10 cellular contexts compared by ENCODE assay signal in genomic region chr11:128684582-128685382, GRCh38. TPM values are rescaled to one million over a fixed set of nuclear protein-coding genes. Genes with fewer than 3 reads are reported as not detected.
DNase-seq lines count a peak whose midpoint lies in the region; ATAC-seq and TF ChIP-seq lines count a peak whose summit lies in the region.
"Had no signal": no experiment of that assay in that cellular context is flagged by ENCODE, and none has a peak within 500 bp of the region (broad histone marks: within the 10 kb centered on the region; RNA-seq: fewer than 3 reads in every experiment).

No MANE protein-coding gene starts in this region.

- H3K27me3 ChIP-seq in stomach smooth muscle (ENCODE audit: control insufficient read depth in 1 of 2, insufficient read depth in 2 of 2, low read length in 2 of 2) = peaks cover 44 to 61% of the 10 kb centered on the region in 2 donors
- H3K27me3 ChIP-seq in uterus = peaks cover 9 to 40% of the 10 kb centered on the region in 2 donors

- peaks cover 26% of the 10 kb centered on the region for H3K27me3 Mint-ChIP-seq in activated naive CD4-positive, alpha-beta T cell treated with anti-CD3 and anti-CD28 coated beads for 36 hours (ENCODE audit: low read depth)
- peaks cover 6% of the 10 kb centered on the region for H3K27me3 Mint-ChIP-seq in activated naive CD8-positive, alpha-beta T cell

- no peaks in the 10 kb centered on the region for H3K36me3 Mint-ChIP-seq in activated naive CD4-positive, alpha-beta T cell treated with anti-CD3 and anti-CD28 coated beads for 36 hours (ENCODE audit: low read depth)
- H3K36me3 Mint-ChIP-seq in activated naive CD4-positive, alpha-beta T cell treated with anti-CD3 and anti-CD28 coated beads, Interleukin-2, amount 50 U/mL, for 72 hours = peaks cover 0 to 6% of the 10 kb centered on the region in 2 donors
- H3K36me3 Mint-ChIP-seq in activated naive CD8-positive, alpha-beta T cell = peaks cover 3% of the 10 kb centered on the region

- CTCF ChIA-PET in activated naive CD4-positive, alpha-beta T cell treated with anti-CD3 and anti-CD28 coated beads for 36 hours (lab: Charles Lee) = interaction anchor here (0.7 to 1.2 kb wide), 3 partner anchors 73 to 359 kb away, joined by 3 read pairs; no protein-coding TSS in a partner anchor

- TF ChIP-seq POLR2A in uterus (IDR thresholded peaks at IDR 0.05) = no peak

- no peak overlapping the region for H3K27ac ChIP-seq in stomach smooth muscle (ENCODE audit: low read length)
- no peak overlapping the region for H3K27ac ChIP-seq in uterus

- no peak for TF ChIP-seq CTCF in uterus (IDR thresholded peaks at IDR 0.05)

- H3K9me3 Mint-ChIP-seq in activated naive CD4-positive, alpha-beta T cell treated with anti-CD3 and anti-CD28 coated beads for 36 hours = no peaks in the 10 kb centered on the region
- H3K9me3 Mint-ChIP-seq in activated naive CD4-positive, alpha-beta T cell treated with anti-CD3 and anti-CD28 coated beads, Interleukin-2, amount 50 U/mL, for 72 hours = no peaks in the 10 kb centered on the region
- no peaks in the 10 kb centered on the region for H3K9me3 Mint-ChIP-seq in activated naive CD8-positive, alpha-beta T cell (ENCODE audit: low read depth)
- H3K9me3 Mint-ChIP-seq: activated T-helper 1 cell treated with anti-CD3 and anti-CD28 coated beads, Interleukin-12 subunit alpha, Interleukin-12 subunit beta, Interleukin-2, Interleukin-4 antibody, amounts not matched to agents 30 ng/mL and 10 ng/mL and 1 ng/mL, durations not matched to agents 14 hours and 24 hours and 36 hours had no signal

- DNase-seq in activated naive CD4-positive, alpha-beta T cell treated with anti-CD3 and anti-CD28 coated beads for 36 hours = no peak
- DNase-seq in activated naive CD4-positive, alpha-beta T cell treated with anti-CD3 and anti-CD28 coated beads, Interleukin-2, amount 50 U/mL, for 72 hours (ENCODE audit: low spot score in 2 of 2) = no peak
- DNase-seq in iPS-NIHi11 (ENCODE audit: low spot score) (peak; percentile 41), activated gamma-delta T cell (lab: John Stamatoyannopoulos, UW) (no peak), NCI-H2107 treated with DMSO at 0.1 percent for 48 hours (lab: John Stamatoyannopoulos, UW; ENCODE audit: unreplicated experiment) (no peak), uterus (no peak)
- DNase-seq: NCI-H524 treated with DMSO at 0.1 percent for 48 hours had no signal

- no peak for ATAC-seq in activated naive CD4-positive, alpha-beta T cell treated with anti-CD3 and anti-CD28 coated beads, Interleukin-2, amount 50 U/mL, for 72 hours

- H3K4me3 ChIP-seq in stomach smooth muscle (ENCODE audit: low read length in 2 of 2) (peak overlapping the region; percentile 35 to 36), uterus (no peak overlapping the region)

- intact Hi-C loops in activated naive CD4-positive, alpha-beta T cell treated with anti-CD3 and anti-CD28 coated beads for 36 hours (cut with micrococcal nuclease) = no loop called here
- intact Hi-C loops in uterus (cut with DNase I; ENCODE audit: low total_unique reads) = no loop called here

- peaks cover 43% of the 10 kb centered on the region for H3K4me1 Mint-ChIP-seq in activated naive CD4-positive, alpha-beta T cell treated with anti-CD3 and anti-CD28 coated beads for 36 hours (ENCODE audit: low read depth)
- peaks cover 53% of the 10 kb centered on the region for H3K4me1 Mint-ChIP-seq in activated naive CD8-positive, alpha-beta T cell (ENCODE audit: low read depth)

- no peak overlapping the region for H3K9ac ChIP-seq in stomach smooth muscle (ENCODE audit: low read length in 2 of 2)

- no peak overlapping the region for H3K27ac Mint-ChIP-seq in activated naive CD4-positive, alpha-beta T cell treated with anti-CD3 and anti-CD28 coated beads for 36 hours
- no peak overlapping the region for H3K27ac Mint-ChIP-seq in activated naive CD4-positive, alpha-beta T cell treated with anti-CD3 and anti-CD28 coated beads, Interleukin-2, amount 50 U/mL, for 72 hours
- H3K27ac Mint-ChIP-seq in activated naive CD8-positive, alpha-beta T cell = no peak overlapping the region
- H3K27ac Mint-ChIP-seq: activated T-helper 1 cell treated with anti-CD3 and anti-CD28 coated beads, Interleukin-12 subunit alpha, Interleukin-12 subunit beta, Interleukin-2, Interleukin-4 antibody, amounts not matched to agents 30 ng/mL and 10 ng/mL and 1 ng/mL, durations not matched to agents 14 hours and 24 hours and 36 hours had no signal

- H3K36me3 ChIP-seq in stomach smooth muscle (ENCODE audit: control insufficient read depth in 2 of 2, insufficient read depth in 2 of 2, low read length in 2 of 2) (no peaks in the 10 kb centered on the region), uterus (no peaks in the 10 kb centered on the region)

- H3K4me1 ChIP-seq in stomach smooth muscle (ENCODE audit: control insufficient read depth, insufficient read depth, low read length) (peaks cover 22% of the 10 kb centered on the region), uterus (peaks cover 0 to 16% of the 10 kb centered on the region in 2 donors)

- H3K4me3 Mint-ChIP-seq in activated naive CD4-positive, alpha-beta T cell treated with anti-CD3 and anti-CD28 coated beads for 36 hours = peak overlapping the region; percentile 32
- H3K4me3 Mint-ChIP-seq in activated naive CD8-positive, alpha-beta T cell = peak overlapping the region; percentile 89

- H3K9me3 ChIP-seq in stomach smooth muscle (ENCODE audit: control insufficient read depth in 2 of 2, low read length in 2 of 2) (no peaks in the 10 kb centered on the region), uterus (no peaks in the 10 kb centered on the region)

RNA-seq across cellular contexts. Expression of gene FLI1, which starts 9.1 kb away (rescaled TPM):
- total RNA-seq in activated naive CD4-positive, alpha-beta T cell treated with anti-CD3 and anti-CD28 coated beads for 36 hours = 10 to 100 TPM; 64.0 to 65.0 TPM
- total RNA-seq in activated naive CD4-positive, alpha-beta T cell treated with anti-CD3 and anti-CD28 coated beads, Interleukin-2, amount 50 U/mL, for 72 hours = 10 to 100 TPM; 44.4 to 69.4 TPM
- 10 to 100 TPM; 12.4 to 56.0 (median 22.5) TPM for total RNA-seq in uterus

Comparison
In these comparisons a context has a peak if more than half of its experiments do, and no peak if none do; other contexts are left out.
1. H3K4me3 ChIP-seq: peak in stomach smooth muscle (2 of 2); none in uterus (0 of 2).